In the genomic region with DNA sequence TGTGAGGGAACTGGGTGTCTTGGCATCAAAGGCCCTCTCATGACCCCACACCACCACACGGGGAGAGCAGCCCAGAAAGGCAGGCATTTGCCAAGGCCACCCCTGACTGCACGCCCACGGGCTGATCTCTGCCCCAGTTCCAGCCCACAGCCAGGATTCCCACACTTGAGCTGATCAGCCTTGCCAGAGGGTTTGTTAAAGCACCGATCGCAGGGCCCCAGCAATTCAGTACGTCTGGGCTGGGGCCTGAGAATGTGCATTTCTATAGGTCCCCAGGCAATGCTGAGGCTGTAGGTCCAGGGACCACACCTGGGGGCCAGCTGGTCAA, we compare ENCODE assay signal across 1 cellular context.
TF ChIP-seq lines count a peak whose summit lies in the region.

No MANE protein-coding gene starts in this region.

TF ChIP-seq in WTC11, 78 proteins besides CTCF, POLR2A, EP300 and RAD21 (continued from another document):
- TF ChIP-seq NFE2L1 (CRISPR knock-in tag; IDR thresholded peaks at IDR 0.05) (no peak), ZNF263 (CRISPR knock-in tag; IDR thresholded peaks at IDR 0.05; ENCODE audit: low read depth) (no peak), CBFB (CRISPR knock-in tag; IDR thresholded peaks at IDR 0.05; ENCODE audit: low read depth) (no peak), HMGA2 (CRISPR knock-in tag; IDR thresholded peaks at IDR 0.05) (no peak), OVOL2 (CRISPR knock-in tag; IDR thresholded peaks at IDR 0.05; ENCODE audit: borderline replicate concordance) (no peak), ZNF232 (CRISPR knock-in tag; IDR thresholded peaks at IDR 0.05) (no peak), E2F5 (CRISPR knock-in tag; IDR thresholded peaks at IDR 0.05) (no peak), IRF1 (CRISPR knock-in tag; IDR thresholded peaks at IDR 0.05) (no peak)
- TF ChIP-seq, protein P1, sequence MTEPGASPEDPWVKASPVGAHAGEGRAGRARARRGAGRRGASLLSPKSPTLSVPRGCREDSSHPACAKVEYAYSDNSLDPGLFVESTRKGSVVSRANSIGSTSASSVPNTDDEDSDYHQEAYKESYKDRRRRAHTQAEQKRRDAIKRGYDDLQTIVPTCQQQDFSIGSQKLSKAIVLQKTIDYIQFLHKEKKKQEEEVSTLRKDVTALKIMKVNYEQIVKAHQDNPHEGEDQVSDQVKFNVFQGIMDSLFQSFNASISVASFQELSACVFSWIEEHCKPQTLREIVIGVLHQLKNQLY (CRISPR knock-in tag; IDR thresholded peaks at IDR 0.05): no peak
- TF ChIP-seq, protein P2, sequence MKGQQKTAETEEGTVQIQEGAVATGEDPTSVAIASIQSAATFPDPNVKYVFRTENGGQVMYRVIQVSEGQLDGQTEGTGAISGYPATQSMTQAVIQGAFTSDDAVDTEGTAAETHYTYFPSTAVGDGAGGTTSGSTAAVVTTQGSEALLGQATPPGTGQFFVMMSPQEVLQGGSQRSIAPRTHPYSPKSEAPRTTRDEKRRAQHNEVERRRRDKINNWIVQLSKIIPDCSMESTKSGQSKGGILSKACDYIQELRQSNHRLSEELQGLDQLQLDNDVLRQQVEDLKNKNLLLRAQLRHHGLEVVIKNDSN (CRISPR knock-in tag; IDR thresholded peaks at IDR 0.05): no peak
- TF ChIP-seq, protein P3, sequence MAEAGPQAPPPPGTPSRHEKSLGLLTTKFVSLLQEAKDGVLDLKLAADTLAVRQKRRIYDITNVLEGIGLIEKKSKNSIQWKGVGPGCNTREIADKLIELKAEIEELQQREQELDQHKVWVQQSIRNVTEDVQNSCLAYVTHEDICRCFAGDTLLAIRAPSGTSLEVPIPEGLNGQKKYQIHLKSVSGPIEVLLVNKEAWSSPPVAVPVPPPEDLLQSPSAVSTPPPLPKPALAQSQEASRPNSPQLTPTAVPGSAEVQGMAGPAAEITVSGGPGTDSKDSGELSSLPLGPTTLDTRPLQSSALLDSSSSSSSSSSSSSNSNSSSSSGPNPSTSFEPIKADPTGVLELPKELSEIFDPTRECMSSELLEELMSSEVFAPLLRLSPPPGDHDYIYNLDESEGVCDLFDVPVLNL (CRISPR knock-in tag; IDR thresholded peaks at IDR 0.05; ENCODE audit: borderline replicate concordance, low read depth): no peak
